Comparison of ENCODE assay signal across 7 cellular contexts in the genomic region with DNA sequence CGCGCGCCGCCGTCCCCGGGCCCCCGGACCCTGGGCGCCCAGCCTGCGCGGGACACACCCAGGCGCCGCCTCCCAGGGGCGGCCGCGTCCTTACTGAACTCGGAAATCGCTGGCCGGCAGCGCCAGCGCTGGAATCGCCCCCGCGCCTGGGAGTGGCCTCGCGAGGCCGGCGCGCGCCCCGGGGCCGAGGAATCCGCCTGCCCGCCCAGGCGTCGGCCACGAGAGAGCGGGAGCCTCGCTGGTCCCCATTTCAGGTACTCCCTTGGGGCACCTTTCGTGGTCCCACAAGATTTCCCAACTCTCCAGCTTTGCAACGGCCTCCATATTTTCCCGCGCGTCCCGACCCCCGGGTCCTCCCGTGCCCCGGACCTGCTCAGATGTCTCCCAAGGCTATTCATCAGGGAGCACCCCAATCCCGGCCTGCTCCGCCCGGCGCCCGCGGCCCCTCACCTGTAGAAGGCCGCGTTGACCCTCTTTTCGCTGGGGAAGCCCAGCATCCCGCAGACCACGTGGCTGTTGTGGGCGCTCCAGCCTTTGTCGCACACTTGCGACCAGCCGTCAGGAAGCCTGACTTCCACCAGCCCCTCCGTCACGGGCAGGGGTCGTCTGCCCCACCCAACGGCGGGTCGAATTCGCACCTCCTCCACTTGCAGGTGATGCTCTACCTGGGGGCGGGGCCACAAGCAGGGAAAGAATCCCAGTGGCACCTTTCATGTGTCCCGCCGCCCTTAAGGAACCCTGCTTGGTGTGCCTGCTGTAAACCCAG. TPM values are rescaled to one million over a fixed set of nuclear protein-coding genes. Genes with fewer than 3 reads are reported as not detected.
A peak's percentile ranks its signal among the peaks of the same experiment; 100 is the strongest.
DNase-seq lines count a peak whose midpoint lies in the region; ATAC-seq and TF ChIP-seq lines count a peak whose summit lies in the region.

No MANE protein-coding gene starts in this region.

- ATAC-seq in lower lobe of right lung (peak; percentile 90 to 93), HG02973 (IDR thresholded peaks at IDR 0.05; ENCODE audit: unreplicated experiment) (no peak)

- TF ChIP-seq POLR2A in Peyer's patch (IDR thresholded peaks at IDR 0.05) (no peak), tibial nerve (IDR thresholded peaks at IDR 0.05) (peak; percentile 35 to 46)

- WGBS in tibial nerve, 2 donors: 1 to 4% methylated on average over 35 to 41 of the region's 72 CpGs

- H3K9me3 ChIP-seq in Peyer's patch (no peaks in the 10 kb centered on the region), lower lobe of right lung (no peaks in the 10 kb centered on the region), tibial nerve (no peaks in the 10 kb centered on the region)

- H3K36me3 Mint-ChIP-seq in dendritic cell treated with granulocyte-macrophage colony-stimulating factor and Interleukin-4, amounts not matched to agents 40 ng/mL and 50 ng/mL, for 4 days (ENCODE audit: low read depth): peaks cover 38% of the 10 kb centered on the region

- in situ Hi-C loops in G401 (cut with HindIII; ENCODE audit: low sequenced_read_pairs): no loop called here

- H3K36me3 ChIP-seq in Peyer's patch (no peaks in the 10 kb centered on the region), lower lobe of right lung (no peaks in the 10 kb centered on the region), tibial nerve (no peaks in the 10 kb centered on the region)

- H3K9me3 Mint-ChIP-seq in dendritic cell treated with granulocyte-macrophage colony-stimulating factor and Interleukin-4, amounts not matched to agents 40 ng/mL and 50 ng/mL, for 4 days: no peaks in the 10 kb centered on the region

- TF ChIP-seq EP300 in tibial nerve (IDR thresholded peaks at IDR 0.05): peak in 1 of 2 donors; percentile 25

- H3K27me3 ChIP-seq in Peyer's patch: no peaks in the 10 kb centered on the region
- H3K27me3 ChIP-seq in lower lobe of right lung (ENCODE audit: low read depth): no peaks in the 10 kb centered on the region
- no peaks in the 10 kb centered on the region for H3K27me3 ChIP-seq in tibial nerve

- H3K4me1 ChIP-seq in Peyer's patch: peaks cover 0 to 20% (median 9%) of the 10 kb centered on the region in 4 donors
- H3K4me1 ChIP-seq in lower lobe of right lung: peaks cover 28% of the 10 kb centered on the region
- H3K4me1 ChIP-seq in tibial nerve: peaks cover 0 to 50% (median 17%) of the 10 kb centered on the region in 4 donors

- peak overlapping the region; percentile 79 for H3K27ac Mint-ChIP-seq in dendritic cell treated with granulocyte-macrophage colony-stimulating factor and Interleukin-4, amounts not matched to agents 40 ng/mL and 50 ng/mL, for 4 days

- H3K4me3 ChIP-seq in HFF-Myc (replicated peaks; ENCODE audit: low read depth, low read length) (peak overlapping the region; percentile 58), Peyer's patch (peak overlapping the region; percentile 39 to 60 (median 57)), lower lobe of right lung (peak overlapping the region; percentile 78), tibial nerve (peak overlapping the region; percentile 52 to 64 (median 58))

- peak overlapping the region; percentile 84 for H3K4me3 Mint-ChIP-seq in dendritic cell treated with granulocyte-macrophage colony-stimulating factor and Interleukin-4, amounts not matched to agents 40 ng/mL and 50 ng/mL, for 4 days

- peak overlapping the region in 3 of 4 donors; percentile 3 to 67 (median 62) for H3K27ac ChIP-seq in Peyer's patch
- H3K27ac ChIP-seq in lower lobe of right lung: peak overlapping the region; percentile 81
- peak overlapping the region; percentile 66 to 86 (median 78) for H3K27ac ChIP-seq in tibial nerve

- intact Hi-C loops in dendritic cell treated with granulocyte-macrophage colony-stimulating factor and Interleukin-4, amounts not matched to agents 40 ng/mL and 50 ng/mL, for 4 days (cut with micrococcal nuclease): loop anchor here (2.0 kb wide), 1 partner anchor 38 kb away; no protein-coding TSS in a partner anchor
- intact Hi-C loops in lower lobe of right lung (cut with DNase I): no loop called here

- DNase-seq in G401 (ENCODE audit: low spot score) (peak; percentile 22), HFF-Myc (ENCODE audit: extremely low read depth, low read depth) (no peak), Peyer's patch (peak in 2 of 3 donors; percentile 75 to 81), lower lobe of right lung (peak; percentile 79), tibial nerve (ENCODE audit: low spot score in 2 of 2) (peak in 1 of 2 donors; percentile 41)

- H3K27me3 Mint-ChIP-seq in dendritic cell treated with granulocyte-macrophage colony-stimulating factor and Interleukin-4, amounts not matched to agents 40 ng/mL and 50 ng/mL, for 4 days: no peaks in the 10 kb centered on the region

- TF ChIP-seq CTCF in HFF-Myc (IDR thresholded peaks at IDR 0.05; ENCODE audit: low read depth, low read length, missing control alignments): no peak
- TF ChIP-seq CTCF in Peyer's patch (IDR thresholded peaks at IDR 0.05): no peak
- no peak for TF ChIP-seq CTCF in lower lobe of right lung (IDR thresholded peaks at IDR 0.05)
- no peak for TF ChIP-seq CTCF in tibial nerve (IDR thresholded peaks at IDR 0.05)

- H3K4me1 Mint-ChIP-seq in dendritic cell treated with granulocyte-macrophage colony-stimulating factor and Interleukin-4, amounts not matched to agents 40 ng/mL and 50 ng/mL, for 4 days (ENCODE audit: low read depth): peaks cover 52% of the 10 kb centered on the region

RNA-seq across cellular contexts. Expression of a gene that starts 4.6 kb away (rescaled TPM):
- 11.4 and 14.4 TPM in 2 replicates for total RNA-seq in G401 (2014; rRNA removed; shearing (Covaris generic))
- total RNA-seq in Peyer's patch (1 to 10 TPM in 3 of 4 donors, under 1 TPM in 1; 0.88 to 8.0 (median 4.8) TPM), lower lobe of right lung (12.1 TPM), tibial nerve (10 to 100 TPM in 3 of 4 donors, 1 to 10 TPM in 1; 5.0 to 16.2 (median 13.5) TPM)

RNA-seq across cellular contexts. Expression of a gene that starts 5.4 kb away (rescaled TPM):
- 28.7 and 41.5 TPM in 2 replicates for total RNA-seq in G401 (2014; rRNA removed; shearing (Covaris generic))
- total RNA-seq in Peyer's patch (10 to 100 TPM; 14.5 to 38.0 (median 26.3) TPM), lower lobe of right lung (38.4 TPM), tibial nerve (10 to 100 TPM; 22.2 to 34.2 (median 24.2) TPM)

RNA-seq across cellular contexts. Expression of a gene that starts 19.4 kb away (rescaled TPM):
- total RNA-seq in G401 (2014; rRNA removed; shearing (Covaris generic)): 62.1 and 62.8 TPM in 2 replicates
- total RNA-seq in Peyer's patch (10 to 100 TPM; 20.6 to 25.5 (median 24.2) TPM), lower lobe of right lung (34.3 TPM), tibial nerve (10 to 100 TPM; 37.8 to 45.3 (median 42.5) TPM)

RNA-seq across cellular contexts. Expression of a gene that starts 19.6 kb away (rescaled TPM):
- total RNA-seq in G401 (2014; rRNA removed; shearing (Covaris generic)): 120 and 137 TPM in 2 replicates
- total RNA-seq in Peyer's patch: 100 to 1,000 TPM; 183 to 233 (median 213) TPM
- 122 TPM for total RNA-seq in lower lobe of right lung
- total RNA-seq in tibial nerve: 100 to 1,000 TPM; 111 to 207 (median 135) TPM

RNA-seq across cellular contexts. Expression of a gene that starts 23.1 kb away (rescaled TPM):
- 0.81 TPM in 1 of 2 replicates, not detected in the other for total RNA-seq in G401 (2014; rRNA removed; shearing (Covaris generic))
- 100 to 1,000 TPM in 1 of 4 donors, 10 to 100 TPM in 3; 14.0 to 116 (median 75.3) TPM for total RNA-seq in Peyer's patch
- total RNA-seq in lower lobe of right lung: 0.44 TPM
- total RNA-seq in tibial nerve: 1 to 10 TPM in 1 of 4 donors, not detected in 3; 6.9 TPM

Comparison
In these comparisons a context has a peak if more than half of its experiments do, and no peak if none do; other contexts are left out.
1. POLR2A ChIP-seq: peak in tibial nerve (2 of 2); none in Peyer's patch (0 of 2).
2. Peak in every context shown above with its lines, with median percentiles within 50 percentile points of each other: H3K4me3 ChIP-seq and H3K27ac ChIP-seq.